25 cellular contexts compared by ENCODE assay signal in the genomic region with DNA sequence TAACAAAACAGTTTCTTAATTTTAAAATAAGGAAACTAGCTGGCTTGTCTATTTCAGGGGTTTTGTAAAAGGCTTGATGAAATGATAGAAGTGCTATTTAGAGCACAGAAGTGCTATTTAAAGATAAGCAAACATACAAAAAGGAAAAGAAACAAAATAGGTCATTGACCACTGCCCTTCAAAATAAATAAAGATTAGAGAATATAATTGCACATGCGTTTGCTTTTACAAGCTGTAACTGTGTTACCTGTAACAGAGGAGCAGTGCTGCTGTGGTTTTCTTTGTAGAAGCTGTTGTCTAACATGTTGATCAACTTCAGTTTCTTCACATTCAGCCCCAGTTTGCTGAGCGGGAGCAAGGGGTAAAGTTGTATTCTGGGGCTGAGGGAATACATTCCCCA.
"Had no signal": no experiment of that assay in that cellular context is flagged by ENCODE, and none has a peak within 500 bp of the region (broad histone marks: within the 10 kb centered on the region; RNA-seq: fewer than 3 reads in every experiment).

No MANE protein-coding gene starts in this region.

- H3K4me3 ChIP-seq: hepatocyte, left lung, lung, ovary, right atrium auricular region, skin epidermis, stomach, testis, thyroid gland, transverse colon, upper lobe of left lung, vagina had no signal

- H3K4me1 ChIP-seq: left lung, right atrium auricular region, stomach, testis, thyroid gland, transverse colon, upper lobe of left lung, vagina had no signal

- H3K79me2 ChIP-seq: hepatocyte had no signal

- ATAC-seq: left cardiac atrium; left lung; naive thymus-derived CD4-positive, alpha-beta T cell; natural killer cell treated with Interleukin-12 subunit alpha and Interleukin-12 subunit beta and Interleukin-15 and Interleukin-18, amount 100 ng/mL, for 72 hours; sciatic nerve; stimulated activated naive B cell treated with anti-CD40 and anti-IgM and Interleukin-4, amounts not matched to agents 10 μg/mL and 1 μg/mL and 100 μg/mL, for 72 hours; stimulated activated naive CD8-positive, alpha-beta T cell treated with anti-CD3 and anti-CD28 coated beads, Interleukin-15, Interleukin-2, amounts not matched to agents 100 U/mL and 50 U/mL, for 24 hours had no signal

- FAIRE-seq: keratinocyte had no signal

- H3K27ac ChIP-seq: hepatocyte, left lung, ovary, right atrium auricular region, skin epidermis, stomach, testis, thyroid gland, transverse colon, upper lobe of left lung, vagina had no signal

- H3K9me3 ChIP-seq: left lung, ovary, right atrium auricular region, stomach, testis, thyroid gland, transverse colon, upper lobe of left lung, vagina had no signal

- H3K27me3 ChIP-seq: hepatocyte, left lung, ovary, right atrium auricular region, testis, thyroid gland, transverse colon, upper lobe of left lung, vagina had no signal

- DNase-seq: kidney glomerular epithelial cell; left cardiac atrium; left lung; mesendoderm; naive thymus-derived CD4-positive, alpha-beta T cell; ovary; stimulated activated CD4-positive, alpha-beta T cell treated with anti-CD3 and anti-CD28 coated beads, Interleukin-12 subunit alpha, Interleukin-12 subunit beta, amount 100 ng/mL, for 4 hours; stimulated activated CD4-positive, alpha-beta T cell treated with anti-CD3 and anti-CD28 coated beads, Interleukin-15, amount 100 ng/mL, for 24 hours; stimulated activated CD4-positive, alpha-beta T cell treated with anti-CD3 and anti-CD28 coated beads, Interleukin-2, amount 100 ng/mL, for 24 hours; stimulated activated CD4-positive, alpha-beta T cell treated with anti-CD3 and anti-CD28 coated beads, Interleukin-4, amount 100 ng/mL, for 1 hour; stimulated activated naive B cell treated with anti-CD40 and anti-IgM and Interleukin-4, amounts not matched to agents 10 μg/mL and 1 μg/mL and 100 μg/mL, for 72 hours; stimulated activated naive CD8-positive, alpha-beta T cell treated with anti-CD3 and anti-CD28 coated beads, Interleukin-15, Interleukin-2, amounts not matched to agents 100 U/mL and 50 U/mL, for 24 hours; stomach; testis; thyroid gland; transverse colon; upper lobe of left lung had no signal

- H2AFZ ChIP-seq: hepatocyte had no signal

- H3K36me3 ChIP-seq: left lung, ovary, right atrium auricular region, stomach, thyroid gland, transverse colon, upper lobe of left lung, vagina had no signal

- H3K4me2 ChIP-seq: hepatocyte had no signal
